8 cellular contexts compared by ENCODE assay signal in the genomic region with DNA sequence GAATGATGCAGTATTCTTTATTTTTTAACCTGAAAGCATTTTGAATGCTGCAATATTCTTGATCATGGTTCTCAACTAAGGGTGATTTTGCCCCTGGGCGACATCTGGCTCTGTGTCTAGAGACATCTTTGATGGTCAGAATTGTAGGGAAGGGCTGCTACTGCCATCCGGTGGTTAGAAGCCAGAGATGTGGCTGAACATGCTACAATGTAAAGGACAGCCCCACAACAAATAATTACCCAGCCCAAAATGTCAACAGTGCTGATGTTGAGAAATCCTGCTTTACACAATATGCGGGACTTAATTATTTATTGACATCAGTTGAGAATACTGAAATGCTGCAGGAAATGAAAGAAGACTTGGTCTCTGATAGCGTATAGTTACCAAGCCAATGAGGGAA. TPM values are rescaled to one million over a fixed set of nuclear protein-coding genes. Genes with fewer than 3 reads are reported as not detected.
DNase-seq lines count a peak whose midpoint lies in the region; ATAC-seq and TF ChIP-seq lines count a peak whose summit lies in the region.
"Had no signal": no experiment of that assay in that cellular context is flagged by ENCODE, and none has a peak within 500 bp of the region (broad histone marks: within the 10 kb centered on the region; RNA-seq: fewer than 3 reads in every experiment).

No MANE protein-coding gene starts in this region.

- ATAC-seq in GM21825 (IDR thresholded peaks at IDR 0.05; ENCODE audit: unreplicated experiment): peak; percentile 67
- ATAC-seq in GM18520 (IDR thresholded peaks at IDR 0.05; ENCODE audit: unreplicated experiment): no peak

- no peaks in the 10 kb centered on the region for H3K4me1 ChIP-seq in neuronal stem cell (ENCODE audit: control insufficient read depth in 2 of 2, insufficient read depth in 1 of 2, low read depth in 1 of 2, low read length in 2 of 2)

- H3K18ac ChIP-seq in neuronal stem cell (ENCODE audit: low read length): no peak overlapping the region

- H3K14ac ChIP-seq in neuronal stem cell (ENCODE audit: low read length): no peak overlapping the region

- no peak overlapping the region for H3K23ac ChIP-seq in neuronal stem cell (ENCODE audit: low read depth, low read length, poor library complexity)

- no peak overlapping the region for H3K27ac ChIP-seq in neuronal stem cell (replicated peaks; ENCODE audit: low read length)
- H3K27ac ChIP-seq: neutrophil had no signal

- no peak overlapping the region for H3K9ac ChIP-seq in neuronal stem cell (ENCODE audit: low read depth, low read length, poor library complexity)

- H2BK5ac ChIP-seq in neuronal stem cell (ENCODE audit: low read length): no peak overlapping the region

- no peak overlapping the region for H3K4me3 ChIP-seq in GM12864 (ENCODE audit: low read depth, low read length)
- no peak overlapping the region for H3K4me3 ChIP-seq in astrocyte of the cerebellum (ENCODE audit: low read depth, low read length)
- H3K4me3 ChIP-seq in neuronal stem cell (ENCODE audit: low read length in 2 of 2): no peak overlapping the region

- H4K91ac ChIP-seq in neuronal stem cell (ENCODE audit: low read depth, low read length, poor library complexity): no peak overlapping the region

- TF ChIP-seq CTCF in GM12864 (IDR thresholded peaks at IDR 0.05; ENCODE audit: low read depth, low read length, missing control alignments) (peak; percentile 39), astrocyte of the cerebellum (IDR thresholded peaks at IDR 0.05; ENCODE audit: low read depth, low read length, missing control alignments) (peak; percentile 53)

- no peak overlapping the region for H3K4ac ChIP-seq in neuronal stem cell (ENCODE audit: low read length)

- no peaks in the 10 kb centered on the region for H3K36me3 ChIP-seq in neuronal stem cell (replicated peaks in 1 of 2; ENCODE audit: control insufficient read depth in 2 of 2, insufficient read depth in 2 of 2, low read length in 2 of 2)
- H3K36me3 ChIP-seq: neutrophil had no signal

- no peak overlapping the region for H2AFZ ChIP-seq in neuronal stem cell (ENCODE audit: low read length)

- DNase-seq in GM12864 (ENCODE audit: low read depth) (no peak), NCI-H1092 (lab: John Stamatoyannopoulos, UW) (peak; percentile 2), astrocyte of the cerebellum (ENCODE audit: low read depth) (no peak), neuronal stem cell (ENCODE audit: low spot score) (peak; percentile 6), NCI-H1694 treated with DMSO at 0.1 percent for 48 hours (lab: John Stamatoyannopoulos, UW) (no peak)

- in situ Hi-C loops in astrocyte of the cerebellum (cut with HindIII; ENCODE audit: low sequenced_read_pairs): no loop called here

- WGBS in neuronal stem cell (ENCODE audit: extremely low coverage in 2 of 2, insufficient read length in 2 of 2, insufficient replicate concordance in 1 of 2), 2 donors: no CpG with 5 or more reads among the region's 4 CpGs

- no peaks in the 10 kb centered on the region for H3K9me3 ChIP-seq in neuronal stem cell (replicated peaks in 1 of 2; ENCODE audit: control insufficient read depth in 2 of 2, insufficient read depth in 1 of 2, low read depth in 1 of 2, low read length in 2 of 2)
- H3K9me3 ChIP-seq: neutrophil had no signal

- no peak overlapping the region for H2BK15ac ChIP-seq in neuronal stem cell (ENCODE audit: low read length)

- H2BK120ac ChIP-seq in neuronal stem cell (ENCODE audit: low read depth, low read length): no peak overlapping the region

- no peaks in the 10 kb centered on the region for H3K79me1 ChIP-seq in neuronal stem cell (ENCODE audit: low read depth, low read length)

- no peak overlapping the region for H2AK5ac ChIP-seq in neuronal stem cell (ENCODE audit: low read depth, low read length)

- no peak overlapping the region for H3K4me2 ChIP-seq in neuronal stem cell (ENCODE audit: insufficient read depth, low read length, poor library complexity, severe bottlenecking)

- no peak overlapping the region for H2BK12ac ChIP-seq in neuronal stem cell (ENCODE audit: low read length)

- H4K8ac ChIP-seq in neuronal stem cell (ENCODE audit: low read depth, low read length): no peak overlapping the region

- H3K27me3 ChIP-seq in neuronal stem cell (ENCODE audit: control insufficient read depth in 3 of 3, insufficient read depth in 3 of 3, low read depth in 1 of 3, low read length in 3 of 3): no peaks in the 10 kb centered on the region
- H3K27me3 ChIP-seq: neutrophil had no signal

RNA-seq across cellular contexts. Expression of gene SERPINB2, which starts 37.5 kb away (rescaled TPM):
- polyA plus RNA-seq in neuronal stem cell (2013, experiment 1 of 2): not detected
- not detected for polyA plus RNA-seq in neuronal stem cell (2013, experiment 2 of 2)

RNA-seq across cellular contexts. Expression of gene SERPINB10, which starts 57.7 kb away (rescaled TPM):
- polyA plus RNA-seq in neuronal stem cell (2013, experiment 1 of 2): not detected
- polyA plus RNA-seq in neuronal stem cell (2013, experiment 2 of 2): not detected

Comparison
In these comparisons a context has a peak if more than half of its experiments do, and no peak if none do; other contexts are left out.
1. DNase-seq: peak in NCI-H1092 (single experiment) and neuronal stem cell (single experiment); none in GM12864 (single experiment), astrocyte of the cerebellum (single experiment) and NCI-H1694 treated with DMSO at 0.1 percent for 48 hours (single experiment).